Comparison of ENCODE assay signal across 13 cellular contexts in the genomic region with DNA sequence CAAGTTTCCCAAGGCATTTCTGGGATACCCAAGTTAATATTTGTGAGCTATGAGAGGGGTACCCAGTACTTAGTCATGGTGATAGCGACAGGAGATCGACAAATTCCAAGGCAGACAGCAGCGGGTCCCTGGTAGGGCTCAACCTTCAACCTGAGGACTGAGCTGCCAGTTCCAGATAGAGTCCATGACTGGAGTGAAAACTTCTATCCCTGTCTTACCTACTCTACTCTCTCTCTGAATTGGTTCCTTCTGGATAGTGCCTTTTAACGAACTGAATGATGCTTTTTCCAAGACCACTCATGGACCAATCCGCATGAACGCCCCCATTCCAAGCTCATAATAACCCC.
DNase-seq lines count a peak whose midpoint lies in the region; ATAC-seq and TF ChIP-seq lines count a peak whose summit lies in the region.
"Had no signal": no experiment of that assay in that cellular context is flagged by ENCODE, and none has a peak within 500 bp of the region (broad histone marks: within the 10 kb centered on the region; RNA-seq: fewer than 3 reads in every experiment).

No MANE protein-coding gene starts in this region.

- H3K27ac Mint-ChIP-seq in GM23338 (no peak overlapping the region), progenitor cell of endocrine pancreas (peak overlapping the region; percentile 74)
- H3K27ac Mint-ChIP-seq: B cell; CD8-positive, alpha-beta T cell; H9 had no signal

- no peak overlapping the region for H3K4me3 Mint-ChIP-seq in GM23338
- H3K4me3 Mint-ChIP-seq in progenitor cell of endocrine pancreas (ENCODE audit: low read depth): no peak overlapping the region
- H3K4me3 Mint-ChIP-seq: B cell; CD8-positive, alpha-beta T cell; H9; IgD-negative memory B cell had no signal

- H3K4me1 ChIP-seq in GM23338 (ENCODE audit: insufficient read depth): peaks cover 8% of the 10 kb centered on the region
- no peaks in the 10 kb centered on the region for H3K4me1 ChIP-seq in foreskin keratinocyte
- no peaks in the 10 kb centered on the region for H3K4me1 ChIP-seq in esophagus muscularis mucosa
- H3K4me1 ChIP-seq: BLaER1 treated with 17β-estradiol and CSF1 and Interleukin-3, amounts not matched to agents 10 nM and 100 nM had no signal

- H3K36me3 Mint-ChIP-seq in GM23338 (ENCODE audit: low read depth): peaks cover 14% of the 10 kb centered on the region
- H3K36me3 Mint-ChIP-seq in progenitor cell of endocrine pancreas (ENCODE audit: insufficient read depth): no peaks in the 10 kb centered on the region
- H3K36me3 Mint-ChIP-seq: CD8-positive, alpha-beta T cell had no signal

- H3K79me2 ChIP-seq in GM23338 (replicated peaks; ENCODE audit: insufficient read depth): no peaks in the 10 kb centered on the region

- ATAC-seq in GM23338 (no peak), left lobe of liver (peak; percentile 78), foreskin keratinocyte (no peak)
- ATAC-seq: CD8-positive, alpha-beta T cell had no signal

- DNase-seq in GM23338 (ENCODE audit: low spot score) (no peak), left lobe of liver (ENCODE audit: low spot score) (no peak), progenitor cell of endocrine pancreas (ENCODE audit: low spot score, unreplicated experiment) (no peak), NCI-H1092 (lab: John Stamatoyannopoulos, UW) (no peak), foreskin keratinocyte (no peak), esophagus muscularis mucosa (ENCODE audit: extremely low spot score) (no peak)
- DNase-seq: CD8-positive, alpha-beta T cell; GDM1; GOT3; H9 had no signal

- peaks cover 5% of the 10 kb centered on the region; the same call in 1 of the 2 replicates for H3K36me3 ChIP-seq in GM23338 (ENCODE audit: insufficient read depth)
- H3K36me3 ChIP-seq in esophagus muscularis mucosa: no peaks in the 10 kb centered on the region
- H3K36me3 ChIP-seq: BLaER1 treated with 17β-estradiol and CSF1 and Interleukin-3, amounts not matched to agents 10 nM and 100 nM had no signal

- TF ChIP-seq EP300 in esophagus muscularis mucosa (IDR thresholded peaks at IDR 0.05): no peak

- peaks cover 0 to 21% (median 19%) of the 10 kb centered on the region in 4 donors for H3K9me3 ChIP-seq in esophagus muscularis mucosa

- H3K27me3 ChIP-seq in GM23338 (ENCODE audit: insufficient read depth) (no peaks in the 10 kb centered on the region), foreskin keratinocyte (no peaks in the 10 kb centered on the region), esophagus muscularis mucosa (no peaks in the 10 kb centered on the region)
- H3K27me3 ChIP-seq: BLaER1 treated with 17β-estradiol and CSF1 and Interleukin-3, amounts not matched to agents 10 nM and 100 nM had no signal

- no peaks in the 10 kb centered on the region for H3F3A ChIP-seq in GM23338 (replicated peaks; ENCODE audit: low read depth)

- 81% methylated on average over 5 of the region's 6 CpGs for WGBS in esophagus muscularis mucosa

- H3K4me1 Mint-ChIP-seq in GM23338 (no peaks in the 10 kb centered on the region), progenitor cell of endocrine pancreas (ENCODE audit: low read depth) (peaks cover 14% of the 10 kb centered on the region)
- H3K4me1 Mint-ChIP-seq: B cell, IgD-negative memory B cell had no signal

- no peaks in the 10 kb centered on the region for H4K20me1 ChIP-seq in GM23338 (replicated peaks; ENCODE audit: insufficient read depth)
- H4K20me1 ChIP-seq: BLaER1 treated with 17β-estradiol and CSF1 and Interleukin-3, amounts not matched to agents 10 nM and 100 nM had no signal

- TF ChIP-seq POLR2A in esophagus muscularis mucosa (IDR thresholded peaks at IDR 0.05; ENCODE audit: low read depth): no peak

- H3K4me3 ChIP-seq in GM23338: no peak overlapping the region
- no peak overlapping the region for H3K4me3 ChIP-seq in esophagus muscularis mucosa
- H3K4me3 ChIP-seq: BLaER1 treated with 17β-estradiol and CSF1 and Interleukin-3, amounts not matched to agents 10 nM and 100 nM had no signal

- TF ChIP-seq CTCF in GM23338 (conservative IDR thresholded peaks at IDR 0.05; ENCODE audit: low read depth in 2 of 2) (no peak), progenitor cell of endocrine pancreas (IDR thresholded peaks at IDR 0.05; ENCODE audit: unreplicated experiment) (no peak), foreskin keratinocyte (conservative IDR thresholded peaks at IDR 0.05) (no peak), esophagus muscularis mucosa (IDR thresholded peaks at IDR 0.05) (no peak)

- no peaks in the 10 kb centered on the region for H3K9me2 ChIP-seq in GM23338 (ENCODE audit: insufficient read depth)

- peak overlapping the region; percentile 53; the same call in 1 of the 2 replicates for H2AFZ ChIP-seq in GM23338

- peaks cover 3% of the 10 kb centered on the region for H3K27me3 Mint-ChIP-seq in GM23338 (ENCODE audit: insufficient read depth, low read depth, poor library complexity)
- no peaks in the 10 kb centered on the region for H3K27me3 Mint-ChIP-seq in progenitor cell of endocrine pancreas
- H3K27me3 Mint-ChIP-seq: B cell, IgD-negative memory B cell had no signal

- no peak overlapping the region for H3K27ac ChIP-seq in GM23338 (ENCODE audit: low read depth)
- H3K27ac ChIP-seq in foreskin keratinocyte: no peak overlapping the region
- H3K27ac ChIP-seq in esophagus muscularis mucosa (replicated peaks in 1 of 4): no peak overlapping the region
- H3K27ac ChIP-seq: BLaER1 treated with 17β-estradiol and CSF1 and Interleukin-3, amounts not matched to agents 10 nM and 100 nM had no signal

- H3K9me3 Mint-ChIP-seq in GM23338 (peaks cover 28% of the 10 kb centered on the region), progenitor cell of endocrine pancreas (ENCODE audit: low read depth) (peaks cover 18% of the 10 kb centered on the region)

- no peak overlapping the region for H3K4me2 ChIP-seq in GM23338
- H3K4me2 ChIP-seq: BLaER1 treated with 17β-estradiol and CSF1 and Interleukin-3, amounts not matched to agents 10 nM and 100 nM had no signal

- intact Hi-C loops in esophagus muscularis mucosa (cut with DNase I): no loop called here

TF ChIP-seq in GM23338, 12 proteins besides CTCF, POLR2A, EP300 and RAD21 (continues in another document):
- TF ChIP-seq EZH2 (IDR thresholded peaks at IDR 0.05; ENCODE audit: low read depth, unreplicated experiment) (no peak), STAT1 (IDR thresholded peaks at IDR 0.05; ENCODE audit: unreplicated experiment) (no peak), ZNF331 (CRISPR knock-in tag; IDR thresholded peaks at IDR 0.05; ENCODE audit: low read depth) (no peak), ETS1 (IDR thresholded peaks at IDR 0.05) (no peak)
- TF ChIP-seq, protein P1, sequence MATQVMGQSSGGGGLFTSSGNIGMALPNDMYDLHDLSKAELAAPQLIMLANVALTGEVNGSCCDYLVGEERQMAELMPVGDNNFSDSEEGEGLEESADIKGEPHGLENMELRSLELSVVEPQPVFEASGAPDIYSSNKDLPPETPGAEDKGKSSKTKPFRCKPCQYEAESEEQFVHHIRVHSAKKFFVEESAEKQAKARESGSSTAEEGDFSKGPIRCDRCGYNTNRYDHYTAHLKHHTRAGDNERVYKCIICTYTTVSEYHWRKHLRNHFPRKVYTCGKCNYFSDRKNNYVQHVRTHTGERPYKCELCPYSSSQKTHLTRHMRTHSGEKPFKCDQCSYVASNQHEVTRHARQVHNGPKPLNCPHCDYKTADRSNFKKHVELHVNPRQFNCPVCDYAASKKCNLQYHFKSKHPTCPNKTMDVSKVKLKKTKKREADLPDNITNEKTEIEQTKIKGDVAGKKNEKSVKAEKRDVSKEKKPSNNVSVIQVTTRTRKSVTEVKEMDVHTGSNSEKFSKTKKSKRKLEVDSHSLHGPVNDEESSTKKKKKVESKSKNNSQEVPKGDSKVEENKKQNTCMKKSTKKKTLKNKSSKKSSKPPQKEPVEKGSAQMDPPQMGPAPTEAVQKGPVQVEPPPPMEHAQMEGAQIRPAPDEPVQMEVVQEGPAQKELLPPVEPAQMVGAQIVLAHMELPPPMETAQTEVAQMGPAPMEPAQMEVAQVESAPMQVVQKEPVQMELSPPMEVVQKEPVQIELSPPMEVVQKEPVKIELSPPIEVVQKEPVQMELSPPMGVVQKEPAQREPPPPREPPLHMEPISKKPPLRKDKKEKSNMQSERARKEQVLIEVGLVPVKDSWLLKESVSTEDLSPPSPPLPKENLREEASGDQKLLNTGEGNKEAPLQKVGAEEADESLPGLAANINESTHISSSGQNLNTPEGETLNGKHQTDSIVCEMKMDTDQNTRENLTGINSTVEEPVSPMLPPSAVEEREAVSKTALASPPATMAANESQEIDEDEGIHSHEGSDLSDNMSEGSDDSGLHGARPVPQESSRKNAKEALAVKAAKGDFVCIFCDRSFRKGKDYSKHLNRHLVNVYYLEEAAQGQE (IDR thresholded peaks at IDR 0.05; ENCODE audit: unreplicated experiment): no peak
